In genomic region chr1:150609726-150610125, GRCh38 we compare ENCODE assay signal across 10 cellular contexts. TPM values are rescaled to one million over a fixed set of nuclear protein-coding genes. Genes with fewer than 3 reads are reported as not detected.
A peak's percentile ranks its signal among the peaks of the same experiment; 100 is the strongest.
DNase-seq lines count a peak whose midpoint lies in the region; ATAC-seq and TF ChIP-seq lines count a peak whose summit lies in the region.
"Had no signal": no experiment of that assay in that cellular context is flagged by ENCODE, and none has a peak within 500 bp of the region (broad histone marks: within the 10 kb centered on the region; RNA-seq: fewer than 3 reads in every experiment).

No MANE protein-coding gene starts in this region.

- peaks cover 55% of the 10 kb centered on the region for H3K4me1 Mint-ChIP-seq in activated T-cell treated with anti-CD3 and anti-CD28 coated beads, Interleukin-2, amount 50 U/mL, for 24 hours (ENCODE audit: low read depth)
- H3K4me1 Mint-ChIP-seq in activated T-cell treated with anti-CD3 and anti-CD28 coated beads, Interleukin-2, amount 50 U/mL, for 72 hours (ENCODE audit: low read depth) = peaks cover 54% of the 10 kb centered on the region
- peaks cover 30% of the 10 kb centered on the region for H3K4me1 Mint-ChIP-seq in central memory CD8-positive, alpha-beta T cell

- H3K9me3 ChIP-seq in lower lobe of right lung = no peaks in the 10 kb centered on the region
- H3K9me3 ChIP-seq in tibial nerve = no peaks in the 10 kb centered on the region
- peaks cover 2% of the 10 kb centered on the region for H3K9me3 ChIP-seq in WERI-Rb-1 (ENCODE audit: severe bottlenecking)

- TF ChIP-seq EP300 in tibial nerve (IDR thresholded peaks at IDR 0.05) = peak in 1 of 2 donors; percentile 23

- no peak overlapping the region for H3K4me3 Mint-ChIP-seq in activated T-cell treated with anti-CD3 and anti-CD28 coated beads, Interleukin-2, amount 50 U/mL, for 24 hours
- no peak overlapping the region for H3K4me3 Mint-ChIP-seq in activated T-cell treated with anti-CD3 and anti-CD28 coated beads, Interleukin-2, amount 50 U/mL, for 72 hours
- no peak overlapping the region for H3K4me3 Mint-ChIP-seq in central memory CD8-positive, alpha-beta T cell

- H3K9me3 Mint-ChIP-seq in activated T-cell treated with anti-CD3 and anti-CD28 coated beads, Interleukin-2, amount 50 U/mL, for 24 hours = no peaks in the 10 kb centered on the region
- no peaks in the 10 kb centered on the region for H3K9me3 Mint-ChIP-seq in activated T-cell treated with anti-CD3 and anti-CD28 coated beads, Interleukin-2, amount 50 U/mL, for 72 hours
- H3K9me3 Mint-ChIP-seq in central memory CD8-positive, alpha-beta T cell = no peaks in the 10 kb centered on the region

- no peak for TF ChIP-seq POLR2A in tibial nerve (IDR thresholded peaks at IDR 0.05)

- peak overlapping the region; percentile 50 for H3K27ac Mint-ChIP-seq in activated T-cell treated with anti-CD3 and anti-CD28 coated beads, Interleukin-2, amount 50 U/mL, for 24 hours
- H3K27ac Mint-ChIP-seq in activated T-cell treated with anti-CD3 and anti-CD28 coated beads, Interleukin-2, amount 50 U/mL, for 72 hours = no peak overlapping the region
- peak overlapping the region; percentile 90 for H3K27ac Mint-ChIP-seq in central memory CD8-positive, alpha-beta T cell (ENCODE audit: low read depth)

- no peaks in the 10 kb centered on the region for H3K27me3 Mint-ChIP-seq in activated T-cell treated with anti-CD3 and anti-CD28 coated beads, Interleukin-2, amount 50 U/mL, for 24 hours
- no peaks in the 10 kb centered on the region for H3K27me3 Mint-ChIP-seq in activated T-cell treated with anti-CD3 and anti-CD28 coated beads, Interleukin-2, amount 50 U/mL, for 72 hours (ENCODE audit: low read depth)
- no peaks in the 10 kb centered on the region for H3K27me3 Mint-ChIP-seq in central memory CD8-positive, alpha-beta T cell

- intact Hi-C loops in lower lobe of right lung (cut with DNase I) = no loop called here

- H3K27me3 ChIP-seq in lower lobe of right lung (ENCODE audit: low read depth) (no peaks in the 10 kb centered on the region), tibial nerve (no peaks in the 10 kb centered on the region), WERI-Rb-1 (ENCODE audit: insufficient read depth, low read depth, severe bottlenecking) (no peaks in the 10 kb centered on the region)

- no peak for ATAC-seq in activated T-cell treated with anti-CD3 and anti-CD28 coated beads, Interleukin-2, amount 50 U/mL, for 72 hours (replicated peaks in 1 of 2)
- ATAC-seq in central memory CD8-positive, alpha-beta T cell (replicated peaks; ENCODE audit: extremely low read depth, poor library complexity, severe bottlenecking) = no peak
- ATAC-seq in lower lobe of right lung (no peak), GM18907 (IDR thresholded peaks at IDR 0.05; ENCODE audit: unreplicated experiment) (no peak)

- H3K4me3 ChIP-seq in lower lobe of right lung (no peak overlapping the region), tibial nerve (no peak overlapping the region), WERI-Rb-1 (ENCODE audit: low read depth, low read length) (no peak overlapping the region)

- H3K27ac ChIP-seq in lower lobe of right lung (peak overlapping the region; percentile 95), tibial nerve (peak overlapping the region in 3 of 4 donors; percentile 66 to 87 (median 84)), WERI-Rb-1 (no peak overlapping the region)

- no peak for DNase-seq in activated T-cell treated with anti-CD3 and anti-CD28 coated beads, Interleukin-2, amount 50 U/mL, for 24 hours
- DNase-seq in activated T-cell treated with anti-CD3 and anti-CD28 coated beads, Interleukin-2, amount 50 U/mL, for 72 hours = no peak
- no peak for DNase-seq in central memory CD8-positive, alpha-beta T cell (ENCODE audit: low spot score in 2 of 2)
- no peak for DNase-seq in lower lobe of right lung
- DNase-seq in tibial nerve (ENCODE audit: low spot score in 2 of 2) = no peak
- no peak for DNase-seq in WERI-Rb-1
- no peak for DNase-seq in cerebellar nuclear complex (lab: John Stamatoyannopoulos, UW)
- DNase-seq: activated naive CD4-positive, alpha-beta T cell treated with anti-CD3 and anti-CD28 coated beads, Interleukin-2, amount 50 U/mL, for 16 hours; NCI-H1417 had no signal

- no peak for TF ChIP-seq CTCF in lower lobe of right lung (IDR thresholded peaks at IDR 0.05)
- TF ChIP-seq CTCF in tibial nerve (IDR thresholded peaks at IDR 0.05) = no peak
- TF ChIP-seq CTCF in WERI-Rb-1 (IDR thresholded peaks at IDR 0.05; ENCODE audit: low read depth, low read length) = no peak

- peaks cover 28% of the 10 kb centered on the region for H3K36me3 Mint-ChIP-seq in activated T-cell treated with anti-CD3 and anti-CD28 coated beads, Interleukin-2, amount 50 U/mL, for 24 hours (ENCODE audit: low read depth)
- peaks cover 4 to 10% of the 10 kb centered on the region in 2 donors for H3K36me3 Mint-ChIP-seq in activated T-cell treated with anti-CD3 and anti-CD28 coated beads, Interleukin-2, amount 50 U/mL, for 72 hours (ENCODE audit: insufficient read depth in 2 of 2)
- H3K36me3 Mint-ChIP-seq in central memory CD8-positive, alpha-beta T cell (ENCODE audit: insufficient read depth) = peaks cover 14% of the 10 kb centered on the region

- H3K4me1 ChIP-seq in lower lobe of right lung (peaks cover 63% of the 10 kb centered on the region), tibial nerve (peaks cover 2 to 56% (median 39%) of the 10 kb centered on the region in 4 donors)

- WGBS in tibial nerve, 2 donors = 30 to 42% methylated on average over 2 of the region's 2 CpGs

- H3K36me3 ChIP-seq in lower lobe of right lung (no peaks in the 10 kb centered on the region), tibial nerve (peaks cover 0 to 3% (median 0%) of the 10 kb centered on the region in 3 donors), WERI-Rb-1 (peaks cover 53% of the 10 kb centered on the region)

RNA-seq across cellular contexts. Expression of gene ENSA, which starts 19.7 kb away (rescaled TPM):
- 100 to 1,000 TPM; 178 to 203 TPM for total RNA-seq in activated T-cell treated with anti-CD3 and anti-CD28 coated beads, Interleukin-2, amount 50 U/mL, for 72 hours
- total RNA-seq in lower lobe of right lung = 172 TPM
- 100 to 1,000 TPM; 120 to 331 (median 231) TPM for total RNA-seq in tibial nerve

RNA-seq across cellular contexts. Expression of gene MCL1, which starts 30.3 kb away (rescaled TPM):
- total RNA-seq in activated T-cell treated with anti-CD3 and anti-CD28 coated beads, Interleukin-2, amount 50 U/mL, for 72 hours = 100 to 1,000 TPM; 373 to 495 TPM
- 387 TPM for total RNA-seq in lower lobe of right lung
- 100 to 1,000 TPM; 235 to 306 (median 258) TPM for total RNA-seq in tibial nerve
